Comparison of ENCODE assay signal across 12 cellular contexts in the genomic region with DNA sequence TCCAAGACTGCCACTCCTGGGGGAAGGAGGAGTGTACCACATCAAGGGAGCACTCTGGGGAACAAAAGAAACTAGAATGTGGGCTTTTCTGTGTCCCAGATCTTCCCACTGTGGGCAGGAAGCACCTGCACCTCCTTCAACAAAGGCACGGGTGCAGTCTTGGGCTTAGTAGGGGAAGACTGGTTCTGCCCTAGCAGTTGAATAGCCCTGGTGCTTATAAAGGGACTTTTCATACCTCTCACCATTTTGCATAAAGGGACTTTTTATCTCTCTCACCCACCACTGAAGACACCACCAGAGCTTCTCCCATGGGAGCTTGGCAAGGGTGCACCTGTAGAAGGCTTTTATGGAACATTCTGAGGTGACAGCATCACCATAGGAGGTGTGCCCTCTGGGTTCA.
DNase-seq lines count a peak whose midpoint lies in the region; ATAC-seq and TF ChIP-seq lines count a peak whose summit lies in the region.
"Had no signal": no experiment of that assay in that cellular context is flagged by ENCODE, and none has a peak within 500 bp of the region (broad histone marks: within the 10 kb centered on the region; RNA-seq: fewer than 3 reads in every experiment).

No MANE protein-coding gene starts in this region.

- intact Hi-C loops in activated CD4-positive, alpha-beta memory T cell treated with anti-CD3 and anti-CD28 coated beads for 36 hours (cut with micrococcal nuclease), result no loop called here
- intact Hi-C loops in CD4-positive, alpha-beta T cell (cut with DNase I, micrococcal nuclease), result no loop called here

- CTCF ChIA-PET in activated CD4-positive, alpha-beta memory T cell treated with anti-CD3 and anti-CD28 coated beads for 36 hours (lab: Charles Lee), result interaction anchor here (1.1 to 1.9 kb wide), 2 partner anchors 16 to 270 kb away, joined by 3 to 9 read pairs; no protein-coding TSS in a partner anchor
- CTCF ChIA-PET in CD4-positive, alpha-beta T cell (lab: Charles Lee), result no interaction called here

- H3K27ac ChIP-seq in CD4-positive, alpha-beta T cell (ENCODE audit: low read depth, low read length), result no peak overlapping the region
- H3K27ac ChIP-seq: breast epithelium, ovary, stomach had no signal

- POLR2A ChIA-PET in activated CD4-positive, alpha-beta memory T cell treated with anti-CD3 and anti-CD28 coated beads for 36 hours (lab: Charles Lee), result no interaction called here
- POLR2A ChIA-PET in CD4-positive, alpha-beta T cell (lab: Charles Lee), result no interaction called here

- peak; percentile 71 for DNase-seq in stimulated activated naive B cell treated with anti-CD40 and anti-IgM and Interleukin-4, amounts not matched to agents 10 μg/mL and 1 μg/mL and 100 μg/mL, for 72 hours
- DNase-seq in activated CD4-positive, alpha-beta memory T cell treated with anti-CD3 and anti-CD28 coated beads for 36 hours, result no peak
- DNase-seq in CD4-positive, alpha-beta T cell, result no peak
- DNase-seq: hypothalamus, ovary, stomach had no signal

- peaks cover 28 to 39% of the 10 kb centered on the region in 2 donors for H3K4me1 Mint-ChIP-seq in stimulated activated naive B cell treated with anti-CD40 and anti-IgM and Interleukin-4, amounts not matched to agents 10 μg/mL and 1 μg/mL and 100 μg/mL, for 72 hours
- no peaks in the 10 kb centered on the region for H3K4me1 Mint-ChIP-seq in activated CD4-positive, alpha-beta memory T cell treated with anti-CD3 and anti-CD28 coated beads for 36 hours (ENCODE audit: low read depth)
- H3K4me1 Mint-ChIP-seq in activated T-helper 17 cell treated with anti-CD3 and anti-CD28 coated beads, Interleukin-2, amount 50 U/mL, for 72 hours, result no peaks in the 10 kb centered on the region
- H3K4me1 Mint-ChIP-seq in CD4-positive, alpha-beta T cell (ENCODE audit: low read depth), result no peaks in the 10 kb centered on the region

- ATAC-seq in GM19023 (IDR thresholded peaks at IDR 0.05; ENCODE audit: unreplicated experiment) (peak; percentile 81), GM21723 (IDR thresholded peaks at IDR 0.05; ENCODE audit: unreplicated experiment) (peak; percentile 74), HG03135 (IDR thresholded peaks at IDR 0.05; ENCODE audit: unreplicated experiment) (peak; percentile 56)
- peak; percentile 94 to 96 for ATAC-seq in stimulated activated naive B cell treated with anti-CD40 and anti-IgM and Interleukin-4, amounts not matched to agents 10 μg/mL and 1 μg/mL and 100 μg/mL, for 72 hours (replicated peaks)
- ATAC-seq in activated T-helper 17 cell treated with anti-CD3 and anti-CD28 coated beads, Interleukin-2, amount 50 U/mL, for 72 hours (replicated peaks), result no peak
- ATAC-seq in CD4-positive, alpha-beta T cell (ENCODE audit: poor library complexity), result no peak

- peaks cover 0 to 11% of the 10 kb centered on the region in 2 donors for H3K27me3 Mint-ChIP-seq in stimulated activated naive B cell treated with anti-CD40 and anti-IgM and Interleukin-4, amounts not matched to agents 10 μg/mL and 1 μg/mL and 100 μg/mL, for 72 hours
- peaks cover 29% of the 10 kb centered on the region for H3K27me3 Mint-ChIP-seq in activated CD4-positive, alpha-beta memory T cell treated with anti-CD3 and anti-CD28 coated beads for 36 hours
- peaks cover 30% of the 10 kb centered on the region for H3K27me3 Mint-ChIP-seq in activated T-helper 17 cell treated with anti-CD3 and anti-CD28 coated beads, Interleukin-2, amount 50 U/mL, for 72 hours
- H3K27me3 Mint-ChIP-seq in CD4-positive, alpha-beta T cell, result peaks cover 45% of the 10 kb centered on the region

- peak overlapping the region; percentile 69 for H3K27ac Mint-ChIP-seq in stimulated activated naive B cell treated with anti-CD40 and anti-IgM and Interleukin-4, amounts not matched to agents 10 μg/mL and 1 μg/mL and 100 μg/mL, for 72 hours
- no peak overlapping the region for H3K27ac Mint-ChIP-seq in activated CD4-positive, alpha-beta memory T cell treated with anti-CD3 and anti-CD28 coated beads for 36 hours
- H3K27ac Mint-ChIP-seq in activated T-helper 17 cell treated with anti-CD3 and anti-CD28 coated beads, Interleukin-2, amount 50 U/mL, for 72 hours, result no peak overlapping the region
- H3K27ac Mint-ChIP-seq in CD4-positive, alpha-beta T cell, result no peak overlapping the region
- H3K27ac Mint-ChIP-seq: activated T-helper 2 cell treated with anti-CD3 and anti-CD28 coated beads, Interferon-gamma antibody, Interleukin-2, Interleukin-4, amounts not matched to agents 10 μg/mL and 5 μg/mL and 100 μg/mL, durations not matched to agents 14 hours and 24 hours and 36 hours had no signal

- H3K27me3 ChIP-seq in CD4-positive, alpha-beta T cell (ENCODE audit: control insufficient read depth, insufficient read depth, low read length), result peaks cover 12% of the 10 kb centered on the region
- H3K27me3 ChIP-seq: breast epithelium, ovary, stomach had no signal

- H3K4me3 Mint-ChIP-seq in stimulated activated naive B cell treated with anti-CD40 and anti-IgM and Interleukin-4, amounts not matched to agents 10 μg/mL and 1 μg/mL and 100 μg/mL, for 72 hours, result no peak overlapping the region
- H3K4me3 Mint-ChIP-seq in activated CD4-positive, alpha-beta memory T cell treated with anti-CD3 and anti-CD28 coated beads for 36 hours, result no peak overlapping the region
- H3K4me3 Mint-ChIP-seq in activated T-helper 17 cell treated with anti-CD3 and anti-CD28 coated beads, Interleukin-2, amount 50 U/mL, for 72 hours, result no peak overlapping the region
- H3K4me3 Mint-ChIP-seq in CD4-positive, alpha-beta T cell, result no peak overlapping the region

- peaks cover 9% of the 10 kb centered on the region for H3K9me3 ChIP-seq in CD4-positive, alpha-beta T cell (ENCODE audit: control insufficient read depth, low read length)
- H3K9me3 ChIP-seq: ovary, stomach had no signal

- no peaks in the 10 kb centered on the region for H3K36me3 Mint-ChIP-seq in stimulated activated naive B cell treated with anti-CD40 and anti-IgM and Interleukin-4, amounts not matched to agents 10 μg/mL and 1 μg/mL and 100 μg/mL, for 72 hours
- no peaks in the 10 kb centered on the region for H3K36me3 Mint-ChIP-seq in activated CD4-positive, alpha-beta memory T cell treated with anti-CD3 and anti-CD28 coated beads for 36 hours
- H3K36me3 Mint-ChIP-seq in activated T-helper 17 cell treated with anti-CD3 and anti-CD28 coated beads, Interleukin-2, amount 50 U/mL, for 72 hours (ENCODE audit: low read depth), result no peaks in the 10 kb centered on the region
- H3K36me3 Mint-ChIP-seq in CD4-positive, alpha-beta T cell (ENCODE audit: low read depth), result no peaks in the 10 kb centered on the region

- TF ChIP-seq CTCF in CD4-positive, alpha-beta T cell (IDR thresholded peaks at IDR 0.05), result no peak

- H3K9me3 Mint-ChIP-seq in stimulated activated naive B cell treated with anti-CD40 and anti-IgM and Interleukin-4, amounts not matched to agents 10 μg/mL and 1 μg/mL and 100 μg/mL, for 72 hours, result no peaks in the 10 kb centered on the region
- peaks cover 9% of the 10 kb centered on the region for H3K9me3 Mint-ChIP-seq in activated CD4-positive, alpha-beta memory T cell treated with anti-CD3 and anti-CD28 coated beads for 36 hours
- H3K9me3 Mint-ChIP-seq in activated T-helper 17 cell treated with anti-CD3 and anti-CD28 coated beads, Interleukin-2, amount 50 U/mL, for 72 hours, result no peaks in the 10 kb centered on the region
- peaks cover 8% of the 10 kb centered on the region for H3K9me3 Mint-ChIP-seq in CD4-positive, alpha-beta T cell
- H3K9me3 Mint-ChIP-seq: activated T-helper 2 cell treated with anti-CD3 and anti-CD28 coated beads, Interferon-gamma antibody, Interleukin-2, Interleukin-4, amounts not matched to agents 10 μg/mL and 5 μg/mL and 100 μg/mL, durations not matched to agents 14 hours and 24 hours and 36 hours had no signal

Comparison
In these comparisons a context has a peak if more than half of its experiments do, and no peak if none do; other contexts are left out.
1. ATAC-seq: peak in GM19023 (single experiment), GM21723 (single experiment), HG03135 (single experiment) and stimulated activated naive B cell treated with anti-CD40 and anti-IgM and Interleukin-4, amounts not matched to agents 10 μg/mL and 1 μg/mL and 100 μg/mL, for 72 hours (2 of 2); none in activated T-helper 17 cell treated with anti-CD3 and anti-CD28 coated beads, Interleukin-2, amount 50 U/mL, for 72 hours (single experiment) and CD4-positive, alpha-beta T cell (single experiment).